Comparison of ENCODE assay signal across 1 cellular context in the genomic region with DNA sequence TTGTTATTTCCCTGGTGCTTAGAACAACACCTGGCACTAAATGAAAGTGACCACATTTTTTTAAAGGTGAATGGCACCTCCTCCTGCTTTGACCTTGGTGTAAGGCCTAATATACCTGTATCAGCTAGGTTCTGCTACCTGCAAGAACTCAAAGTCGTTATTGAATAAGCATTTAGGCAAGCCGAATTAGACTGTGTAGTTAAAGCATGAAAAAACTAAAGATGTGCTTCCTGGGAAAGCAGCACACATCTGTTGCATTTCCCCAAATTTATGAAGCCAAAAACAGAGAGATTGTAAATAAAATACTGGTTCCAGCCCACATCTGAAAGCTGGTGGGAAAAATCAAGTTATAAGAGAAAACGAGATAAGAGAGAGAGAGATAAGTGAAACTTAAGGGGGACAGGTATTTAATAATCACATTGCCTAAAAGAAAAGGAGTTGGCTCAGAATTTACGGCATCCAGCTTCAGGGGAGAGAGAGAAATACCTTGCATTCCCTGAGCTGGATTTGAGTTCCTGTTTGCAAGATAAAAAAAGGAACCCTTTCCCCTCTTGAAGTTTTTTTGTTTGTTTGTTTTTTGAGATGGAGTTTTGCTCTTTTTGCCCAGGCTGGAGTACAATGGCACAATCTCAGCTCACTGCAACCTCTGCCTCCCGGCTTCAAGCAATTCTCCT.
TF ChIP-seq lines count a peak whose summit lies in the region.

No MANE protein-coding gene starts in this region.

TF ChIP-seq in SK-N-SH, 30 proteins besides CTCF, POLR2A, EP300 and RAD21 (continued from another document):
- no peak for TF ChIP-seq PBX3 (IDR thresholded peaks at IDR 0.05)
- TF ChIP-seq, protein P1, sequence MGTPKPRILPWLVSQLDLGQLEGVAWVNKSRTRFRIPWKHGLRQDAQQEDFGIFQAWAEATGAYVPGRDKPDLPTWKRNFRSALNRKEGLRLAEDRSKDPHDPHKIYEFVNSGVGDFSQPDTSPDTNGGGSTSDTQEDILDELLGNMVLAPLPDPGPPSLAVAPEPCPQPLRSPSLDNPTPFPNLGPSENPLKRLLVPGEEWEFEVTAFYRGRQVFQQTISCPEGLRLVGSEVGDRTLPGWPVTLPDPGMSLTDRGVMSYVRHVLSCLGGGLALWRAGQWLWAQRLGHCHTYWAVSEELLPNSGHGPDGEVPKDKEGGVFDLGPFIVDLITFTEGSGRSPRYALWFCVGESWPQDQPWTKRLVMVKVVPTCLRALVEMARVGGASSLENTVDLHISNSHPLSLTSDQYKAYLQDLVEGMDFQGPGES (IDR thresholded peaks at IDR 0.05; ENCODE audit: low read depth, low read length): no peak
- TF ChIP-seq ELF1 (IDR thresholded peaks at IDR 0.05): no peak
- TF ChIP-seq NRF1 (IDR thresholded peaks at IDR 0.05; ENCODE audit: low read depth, low read length): no peak
- no peak for TF ChIP-seq FOXJ3 (CRISPR knock-in tag; IDR thresholded peaks at IDR 0.05)
- no peak for TF ChIP-seq EZH2phosphoT487 (IDR thresholded peaks at IDR 0.05; ENCODE audit: borderline replicate concordance, low read depth)
- TF ChIP-seq POLR2AphosphoS5 (IDR thresholded peaks at IDR 0.05; ENCODE audit: low read depth, low read length): no peak
- TF ChIP-seq USF2 (IDR thresholded peaks at IDR 0.05; ENCODE audit: borderline replicate concordance, low read depth, low read length): no peak
- TF ChIP-seq, protein P2, sequence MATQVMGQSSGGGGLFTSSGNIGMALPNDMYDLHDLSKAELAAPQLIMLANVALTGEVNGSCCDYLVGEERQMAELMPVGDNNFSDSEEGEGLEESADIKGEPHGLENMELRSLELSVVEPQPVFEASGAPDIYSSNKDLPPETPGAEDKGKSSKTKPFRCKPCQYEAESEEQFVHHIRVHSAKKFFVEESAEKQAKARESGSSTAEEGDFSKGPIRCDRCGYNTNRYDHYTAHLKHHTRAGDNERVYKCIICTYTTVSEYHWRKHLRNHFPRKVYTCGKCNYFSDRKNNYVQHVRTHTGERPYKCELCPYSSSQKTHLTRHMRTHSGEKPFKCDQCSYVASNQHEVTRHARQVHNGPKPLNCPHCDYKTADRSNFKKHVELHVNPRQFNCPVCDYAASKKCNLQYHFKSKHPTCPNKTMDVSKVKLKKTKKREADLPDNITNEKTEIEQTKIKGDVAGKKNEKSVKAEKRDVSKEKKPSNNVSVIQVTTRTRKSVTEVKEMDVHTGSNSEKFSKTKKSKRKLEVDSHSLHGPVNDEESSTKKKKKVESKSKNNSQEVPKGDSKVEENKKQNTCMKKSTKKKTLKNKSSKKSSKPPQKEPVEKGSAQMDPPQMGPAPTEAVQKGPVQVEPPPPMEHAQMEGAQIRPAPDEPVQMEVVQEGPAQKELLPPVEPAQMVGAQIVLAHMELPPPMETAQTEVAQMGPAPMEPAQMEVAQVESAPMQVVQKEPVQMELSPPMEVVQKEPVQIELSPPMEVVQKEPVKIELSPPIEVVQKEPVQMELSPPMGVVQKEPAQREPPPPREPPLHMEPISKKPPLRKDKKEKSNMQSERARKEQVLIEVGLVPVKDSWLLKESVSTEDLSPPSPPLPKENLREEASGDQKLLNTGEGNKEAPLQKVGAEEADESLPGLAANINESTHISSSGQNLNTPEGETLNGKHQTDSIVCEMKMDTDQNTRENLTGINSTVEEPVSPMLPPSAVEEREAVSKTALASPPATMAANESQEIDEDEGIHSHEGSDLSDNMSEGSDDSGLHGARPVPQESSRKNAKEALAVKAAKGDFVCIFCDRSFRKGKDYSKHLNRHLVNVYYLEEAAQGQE (IDR thresholded peaks at IDR 0.05; ENCODE audit: low read depth, low read length): no peak
- no peak for TF ChIP-seq ZBTB33 (IDR thresholded peaks at IDR 0.05; ENCODE audit: borderline replicate concordance, low read depth)
- no peak for TF ChIP-seq JUND (IDR thresholded peaks at IDR 0.05)
- TF ChIP-seq GABPA (IDR thresholded peaks at IDR 0.05; ENCODE audit: low read depth): no peak
- TF ChIP-seq TCF12 (IDR thresholded peaks at IDR 0.05): no peak
